In genomic region chr9:127979333-127980055, GRCh38 we compare ENCODE assay signal across 8 cellular contexts. TPM values are rescaled to one million over a fixed set of nuclear protein-coding genes. Genes with fewer than 3 reads are reported as not detected.
DNase-seq lines count a peak whose midpoint lies in the region; ATAC-seq and TF ChIP-seq lines count a peak whose summit lies in the region.

No MANE protein-coding gene starts in this region.

- H3K4me3 Mint-ChIP-seq in CD8-positive, alpha-beta T cell: peak overlapping the region; percentile 97
- H3K4me3 Mint-ChIP-seq in stimulated activated effector memory CD8-positive, alpha-beta T cell treated with anti-CD3 and anti-CD28 coated beads, Interleukin-12 subunit alpha, Interleukin-12 subunit beta, amount 100 ng/mL, for 72 hours: peak overlapping the region; percentile 90

- H3K9me3 Mint-ChIP-seq in CD8-positive, alpha-beta T cell: no peaks in the 10 kb centered on the region
- H3K9me3 Mint-ChIP-seq in stimulated activated effector memory CD8-positive, alpha-beta T cell treated with anti-CD3 and anti-CD28 coated beads, Interleukin-12 subunit alpha, Interleukin-12 subunit beta, amount 100 ng/mL, for 72 hours: no peaks in the 10 kb centered on the region

- H3K27me3 ChIP-seq in CD8-positive, alpha-beta T cell (ENCODE audit: insufficient read depth, low read length): no peaks in the 10 kb centered on the region
- H3K27me3 ChIP-seq in PC-3 (ENCODE audit: low read length): no peaks in the 10 kb centered on the region
- H3K27me3 ChIP-seq in layer of hippocampus (ENCODE audit: control insufficient read depth, insufficient read depth, low read length): no peaks in the 10 kb centered on the region

- H3K27ac ChIP-seq in CD8-positive, alpha-beta T cell (ENCODE audit: low read depth, low read length): peak overlapping the region; percentile 62
- H3K27ac ChIP-seq in PC-3 (ENCODE audit: low read length) (no peak overlapping the region), layer of hippocampus (ENCODE audit: low read depth, low read length) (peak overlapping the region; percentile 86)

- peaks cover 12% of the 10 kb centered on the region for H3K36me3 ChIP-seq in CD8-positive, alpha-beta T cell (ENCODE audit: insufficient read depth, low read length)
- no peaks in the 10 kb centered on the region for H3K36me3 ChIP-seq in PC-3 (ENCODE audit: low read depth, low read length)

- BruUV-seq in PC-3 (replicated peaks; lab: Mats Ljungman, UMichigan): TSS peak; percentile 57

- H2AFZ ChIP-seq in PC-3 (ENCODE audit: low read length): no peak overlapping the region

- intact Hi-C loops in CD8-positive, alpha-beta T cell (cut with DNase I, micrococcal nuclease): loop anchor here (5.0 kb wide), 2 partner anchors 37 to 148 kb away; partner anchors contain the start of gene PTGES2 (in 1 of the 2)
- intact Hi-C loops in PC-3 (cut with micrococcal nuclease): loop anchor here (2.0 kb wide), 2 partner anchors 37 to 55 kb away; no protein-coding TSS in a partner anchor

- H3K27me3 Mint-ChIP-seq in CD8-positive, alpha-beta T cell (ENCODE audit: low read depth): no peaks in the 10 kb centered on the region

- H4K20me1 ChIP-seq in PC-3 (ENCODE audit: low read length): peaks cover 15% of the 10 kb centered on the region; the same call in 1 of the 2 replicates

- TF ChIP-seq CTCF in CD8-positive, alpha-beta T cell (IDR thresholded peaks at IDR 0.05): no peak
- no peak for TF ChIP-seq CTCF in PC-3 (conservative IDR thresholded peaks at IDR 0.05; ENCODE audit: low read depth, low read length)

- CTCF ChIA-PET in CD8-positive, alpha-beta T cell (lab: Charles Lee): interaction anchor here (0.9 to 34.6 kb wide), 10 partner anchors 9 to 137 kb away, joined by 3 to 573 read pairs (median 8); partner anchors contain the start of gene DPM2
- CTCF ChIA-PET in PC-3 (lab: Charles Lee): no interaction called here

- H3K4me2 ChIP-seq in PC-3 (ENCODE audit: low read length): peak overlapping the region; percentile 82

- peak overlapping the region; percentile 95 for H3K27ac Mint-ChIP-seq in CD8-positive, alpha-beta T cell
- H3K27ac Mint-ChIP-seq in stimulated activated effector memory CD8-positive, alpha-beta T cell treated with anti-CD3 and anti-CD28 coated beads, Interleukin-12 subunit alpha, Interleukin-12 subunit beta, amount 100 ng/mL, for 72 hours: peak overlapping the region; percentile 92

- H3K79me2 ChIP-seq in PC-3 (ENCODE audit: low read length): peaks cover 58% of the 10 kb centered on the region

- peaks cover 44% of the 10 kb centered on the region for H3K36me3 Mint-ChIP-seq in CD8-positive, alpha-beta T cell
- no peaks in the 10 kb centered on the region for H3K36me3 Mint-ChIP-seq in stimulated activated effector memory CD8-positive, alpha-beta T cell treated with anti-CD3 and anti-CD28 coated beads, Interleukin-12 subunit alpha, Interleukin-12 subunit beta, amount 100 ng/mL, for 72 hours

- peak overlapping the region; percentile 73 for H3K4me3 ChIP-seq in CD8-positive, alpha-beta T cell (ENCODE audit: low read depth, low read length)
- peak overlapping the region; percentile 95 for H3K4me3 ChIP-seq in PC-3 (ENCODE audit: low read length)

- no peak for ATAC-seq in CD8-positive, alpha-beta T cell
- ATAC-seq in PC-3: no peak; the same call in 1 of the 2 replicates
- ATAC-seq in stimulated activated effector memory CD8-positive, alpha-beta T cell treated with anti-CD3 and anti-CD28 coated beads, Interleukin-12 subunit alpha, Interleukin-12 subunit beta, amount 100 ng/mL, for 72 hours: no peak
- ATAC-seq in HG03460 (IDR thresholded peaks at IDR 0.05; ENCODE audit: unreplicated experiment): no peak

- no peaks in the 10 kb centered on the region for H3K9me3 ChIP-seq in CD8-positive, alpha-beta T cell (ENCODE audit: low read length)
- H3K9me3 ChIP-seq in PC-3 (ENCODE audit: low read length): no peaks in the 10 kb centered on the region

- H3K4me1 ChIP-seq in CD8-positive, alpha-beta T cell (ENCODE audit: insufficient read depth, low read length): peaks cover 48% of the 10 kb centered on the region
- peaks cover 20% of the 10 kb centered on the region for H3K4me1 ChIP-seq in PC-3 (ENCODE audit: insufficient read depth, low read length)

- DNase-seq in CD8-positive, alpha-beta T cell: peak in 2 of 7 experiments; percentile 41 to 72
- DNase-seq in GM19240 (ENCODE audit: insufficient read length, low spot score) (peak; percentile 77), PC-3 (peak; percentile 42), cerebellar cortex (ENCODE audit: low spot score) (peak; percentile 55), NCI-H446 treated with DMSO at 0.1 percent for 48 hours (lab: John Stamatoyannopoulos, UW) (no peak)
- peak in 1 of 2 donors; percentile 76 for DNase-seq in stimulated activated effector memory CD8-positive, alpha-beta T cell treated with anti-CD3 and anti-CD28 coated beads, Interleukin-12 subunit alpha, Interleukin-12 subunit beta, amount 100 ng/mL, for 72 hours (ENCODE audit: low spot score in 2 of 2)

- H3K4me1 Mint-ChIP-seq in CD8-positive, alpha-beta T cell (ENCODE audit: low read depth): peaks cover 53% of the 10 kb centered on the region
- peaks cover 63% of the 10 kb centered on the region for H3K4me1 Mint-ChIP-seq in stimulated activated effector memory CD8-positive, alpha-beta T cell treated with anti-CD3 and anti-CD28 coated beads, Interleukin-12 subunit alpha, Interleukin-12 subunit beta, amount 100 ng/mL, for 72 hours

- POLR2A ChIA-PET in CD8-positive, alpha-beta T cell (lab: Charles Lee): interaction anchor here (0.6 to 21.4 kb wide), 8 partner anchors 9 to 731 kb away, joined by 3 to 467 read pairs (median 22); no protein-coding TSS in a partner anchor
- POLR2A ChIA-PET in PC-3 (lab: Charles Lee; ENCODE audit: unreplicated experiment): no interaction called here

- H3F3A ChIP-seq in PC-3 (ENCODE audit: low read length, unreplicated experiment): no peaks in the 10 kb centered on the region

- peak overlapping the region; percentile 70 for H3K9ac ChIP-seq in PC-3 (ENCODE audit: low read length)

- no peaks in the 10 kb centered on the region for H3K9me2 ChIP-seq in PC-3 (replicated peaks; ENCODE audit: low read length)

RNA-seq across cellular contexts. Expression of gene EEIG1, which starts 1.3 kb away (rescaled TPM):
- total RNA-seq in CD8-positive, alpha-beta T cell: 100 to 1,000 TPM; 359 to 378 TPM
- 10.8 and 26.1 TPM in 2 replicates for total RNA-seq in PC-3 (2014; rRNA removed)

RNA-seq across cellular contexts. Expression of gene DPM2, which starts 41.8 kb away (rescaled TPM):
- 10 to 100 TPM; 40.2 to 42.7 TPM for total RNA-seq in CD8-positive, alpha-beta T cell
- 32.0 and 33.0 TPM in 2 replicates for total RNA-seq in PC-3 (2014; rRNA removed)

RNA-seq across cellular contexts. Expression of gene PIP5KL1, which starts 48.9 kb away (rescaled TPM):
- 1 to 10 TPM; 5.1 to 7.4 TPM for total RNA-seq in CD8-positive, alpha-beta T cell
- total RNA-seq in PC-3 (2014; rRNA removed): 5.1 and 5.4 TPM in 2 replicates

Comparison
In these comparisons a context has a peak if more than half of its experiments do, and no peak if none do; other contexts are left out.
1. RNA of gene EEIG1, which starts 1.3 kb away (total RNA-seq): 359 to 378 TPM in CD8-positive, alpha-beta T cell; 10.8 to 26.1 TPM in PC-3; every median in the first group is over 10 times any median in the second.